12 cellular contexts compared by ENCODE assay signal in genomic region chr16:24853830-24854229, GRCh38. TPM values are rescaled to one million over a fixed set of nuclear protein-coding genes. Genes with fewer than 3 reads are reported as not detected.
DNase-seq lines count a peak whose midpoint lies in the region; ATAC-seq and TF ChIP-seq lines count a peak whose summit lies in the region.
"Had no signal": no experiment of that assay in that cellular context is flagged by ENCODE, and none has a peak within 500 bp of the region (broad histone marks: within the 10 kb centered on the region; RNA-seq: fewer than 3 reads in every experiment).

No MANE protein-coding gene starts in this region.

- ATAC-seq in GM18858 (IDR thresholded peaks at IDR 0.05; ENCODE audit: unreplicated experiment), result no peak
- ATAC-seq: activated CD8-positive, alpha-beta T cell treated with anti-CD3 and anti-CD28 coated beads, Interleukin-2, amount 10 ng/mL, durations not matched to agents 7 days and 5 days had no signal

- no peaks in the 10 kb centered on the region for H3K4me1 ChIP-seq in neural progenitor cell
- H3K4me1 ChIP-seq: BLaER1 treated with 17β-estradiol and CSF1 and Interleukin-3, amounts not matched to agents 10 nM and 100 nM had no signal

- H3K9me3 Mint-ChIP-seq in neural progenitor cell, result no peaks in the 10 kb centered on the region

- H3K4me3 ChIP-seq in astrocyte of the spinal cord (ENCODE audit: low read depth, low read length), result no peak overlapping the region
- no peak overlapping the region for H3K4me3 ChIP-seq in neural progenitor cell
- H3K4me3 ChIP-seq: BLaER1 treated with 17β-estradiol and CSF1 and Interleukin-3, amounts not matched to agents 10 nM and 100 nM had no signal

- H3K27me3 ChIP-seq in neural progenitor cell, result no peaks in the 10 kb centered on the region
- H3K27me3 ChIP-seq: BLaER1 treated with 17β-estradiol and CSF1 and Interleukin-3, amounts not matched to agents 10 nM and 100 nM had no signal

- peak; percentile 92 for DNase-seq in M059J (ENCODE audit: low read depth)
- DNase-seq in astrocyte of the spinal cord (ENCODE audit: low read depth, low spot score), result peak; percentile 12
- DNase-seq in iris pigment epithelial cell (ENCODE audit: low read depth), result peak; percentile 82
- DNase-seq in epidermal melanocyte (ENCODE audit: insufficient read length, low spot score), result no peak
- DNase-seq in NCI-H128 (lab: John Stamatoyannopoulos, UW; ENCODE audit: unreplicated experiment), result no peak
- no peak for DNase-seq in neural progenitor cell (ENCODE audit: low spot score)
- DNase-seq: activated CD8-positive, alpha-beta T cell treated with anti-CD3 and anti-CD28 coated beads, Interleukin-2, amount 10 ng/mL, durations not matched to agents 7 days and 5 days; naive B cell; NCI-H526 treated with DMSO at 0.1 percent for 48 hours had no signal

- in situ Hi-C loops in astrocyte of the spinal cord (cut with HindIII; ENCODE audit: low sequenced_read_pairs), result no loop called here

- H3K4me1 Mint-ChIP-seq in neural progenitor cell, result no peaks in the 10 kb centered on the region
- H3K4me1 Mint-ChIP-seq: naive B cell had no signal

- H3K9ac ChIP-seq in neural progenitor cell, result no peak overlapping the region
- H3K9ac ChIP-seq: BLaER1 treated with 17β-estradiol and CSF1 and Interleukin-3, amounts not matched to agents 10 nM and 100 nM had no signal

- peaks cover 11% of the 10 kb centered on the region for H3K27me3 Mint-ChIP-seq in neural progenitor cell (ENCODE audit: insufficient read depth, low read depth)

- H3K4me3 Mint-ChIP-seq in neural progenitor cell, result no peak overlapping the region
- H3K4me3 Mint-ChIP-seq: activated CD8-positive, alpha-beta T cell treated with anti-CD3 and anti-CD28 coated beads, Interleukin-2, amount 10 ng/mL, durations not matched to agents 7 days and 5 days; naive B cell had no signal

- H4K20me1 ChIP-seq in neural progenitor cell (ENCODE audit: low read depth), result peaks cover 4% of the 10 kb centered on the region

- H3K4me2 ChIP-seq in neural progenitor cell, result no peak overlapping the region
- H3K4me2 ChIP-seq: BLaER1 treated with 17β-estradiol and CSF1 and Interleukin-3, amounts not matched to agents 10 nM and 100 nM had no signal

- no peaks in the 10 kb centered on the region for H3F3A ChIP-seq in neural progenitor cell (ENCODE audit: low read depth)

- H3K36me3 ChIP-seq in neural progenitor cell, result no peaks in the 10 kb centered on the region
- H3K36me3 ChIP-seq: BLaER1 treated with 17β-estradiol and CSF1 and Interleukin-3, amounts not matched to agents 10 nM and 100 nM had no signal

- TF ChIP-seq CTCF in 22Rv1 (IDR thresholded peaks at IDR 0.05) (no peak), astrocyte of the spinal cord (IDR thresholded peaks at IDR 0.05; ENCODE audit: low read depth, low read length) (no peak), neural progenitor cell (IDR thresholded peaks at IDR 0.05) (no peak)

- no peak overlapping the region for H2AFZ ChIP-seq in neural progenitor cell (replicated peaks)

- no peaks in the 10 kb centered on the region for H3K79me2 ChIP-seq in neural progenitor cell (ENCODE audit: low read depth)

- H3K27ac Mint-ChIP-seq in neural progenitor cell, result no peak overlapping the region
- H3K27ac Mint-ChIP-seq: activated CD8-positive, alpha-beta T cell treated with anti-CD3 and anti-CD28 coated beads, Interleukin-2, amount 10 ng/mL, durations not matched to agents 7 days and 5 days; naive B cell had no signal

- no peaks in the 10 kb centered on the region for H3K36me3 Mint-ChIP-seq in neural progenitor cell
- H3K36me3 Mint-ChIP-seq: naive B cell had no signal

- H3K27ac ChIP-seq in 22Rv1 (peak overlapping the region; percentile 42), neural progenitor cell (no peak overlapping the region)
- H3K27ac ChIP-seq: BLaER1 treated with 17β-estradiol and CSF1 and Interleukin-3, amounts not matched to agents 10 nM and 100 nM had no signal

- H3K9me3 ChIP-seq in neural progenitor cell (ENCODE audit: low read depth), result no peaks in the 10 kb centered on the region
- H3K9me3 ChIP-seq: BLaER1 treated with 17β-estradiol and CSF1 and Interleukin-3, amounts not matched to agents 10 nM and 100 nM had no signal

RNA-seq across cellular contexts. Expression of gene SLC5A11, which starts 8.1 kb away (rescaled TPM):
- total RNA-seq in M059J (2014; rRNA removed; shearing (Covaris generic)), result not detected in 2 replicates
- 0.09 TPM in 1 of 2 replicates, not detected in the other for total RNA-seq in neural progenitor cell (ENCODE audit: low replicate concordance)

Comparison
In these comparisons a context has a peak if more than half of its experiments do, and no peak if none do; other contexts are left out.
1. DNase-seq: peak in M059J (single experiment), astrocyte of the spinal cord (single experiment) and iris pigment epithelial cell (single experiment); none in epidermal melanocyte (single experiment), NCI-H128 (single experiment) and neural progenitor cell (single experiment).